In the genomic region with DNA sequence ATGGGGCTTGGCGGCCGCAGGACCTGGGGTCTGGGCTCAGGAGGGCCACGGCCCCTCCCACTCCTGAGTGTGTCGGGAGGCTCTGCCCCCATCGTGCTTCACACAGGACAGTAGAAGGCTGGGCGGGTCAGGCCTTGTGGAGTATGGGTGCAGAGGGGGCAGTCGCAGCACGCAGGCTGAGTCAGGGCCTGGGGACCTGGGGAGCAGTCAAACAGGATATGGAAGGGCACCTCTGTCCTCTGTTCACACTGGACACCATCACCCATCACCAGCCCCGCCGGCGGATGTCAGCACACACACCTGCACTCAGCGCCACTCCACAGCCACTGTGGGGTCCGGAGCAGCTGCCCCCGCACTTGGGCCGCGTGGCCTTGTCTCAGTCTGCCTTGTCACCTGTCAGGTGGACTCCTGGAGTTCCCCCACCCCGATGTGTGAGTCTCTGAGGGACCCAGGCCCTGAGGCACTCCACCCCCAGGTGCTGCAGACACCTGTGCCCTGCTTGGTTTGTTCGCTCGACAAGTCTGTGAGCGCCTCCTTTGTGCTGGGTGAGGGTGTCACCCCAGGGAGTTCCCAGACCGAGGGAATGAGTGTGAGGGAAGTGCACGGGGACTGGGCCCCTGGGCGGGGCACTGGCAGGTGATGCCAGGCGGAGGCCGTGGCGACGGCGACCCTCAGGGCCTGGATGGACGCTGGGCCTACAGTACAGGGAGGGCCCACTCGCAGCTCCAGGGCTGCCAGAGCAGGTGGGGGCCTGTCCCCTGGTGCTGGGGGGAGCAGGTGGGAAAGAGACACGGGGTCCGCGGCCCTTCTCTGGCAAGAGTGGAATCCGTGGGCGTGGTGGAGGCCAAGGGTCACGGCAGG, we compare ENCODE assay signal across 19 cellular contexts.
"Had no signal": no experiment of that assay in that cellular context is flagged by ENCODE, and none has a peak within 500 bp of the region (broad histone marks: within the 10 kb centered on the region; RNA-seq: fewer than 3 reads in every experiment).

No MANE protein-coding gene starts in this region.

- H3K27ac ChIP-seq: gastroesophageal sphincter had no signal

- H3K27ac Mint-ChIP-seq: activated CD8-positive, alpha-beta T cell treated with anti-CD3 and anti-CD28 coated beads for 36 hours; endodermal cell; mesothelial cell of epicardium; type B pancreatic cell had no signal

- H3K9me3 ChIP-seq: gastroesophageal sphincter had no signal

- H3K4me3 ChIP-seq: gastroesophageal sphincter, lung, smooth muscle cell had no signal

- H3K27me3 Mint-ChIP-seq: activated CD8-positive, alpha-beta T cell treated with anti-CD3 and anti-CD28 coated beads for 36 hours; naive B cell; type B pancreatic cell had no signal

- DNase-seq: activated CD8-positive, alpha-beta T cell treated with anti-CD3 and anti-CD28 coated beads for 36 hours; activated effector memory CD4-positive, alpha-beta T cell treated with Interleukin-2 at 50 U/mL for 16 hours; activated naive CD4-positive, alpha-beta T cell treated with anti-CD3 and anti-CD28 coated beads, Interleukin-2, amount 50 U/mL, for 16 hours; activated T-cell treated with anti-CD3 and anti-CD28 coated beads, Interleukin-2, amount 50 U/mL, for 4 hours; endodermal cell; erythroblast; naive B cell; nucleus accumbens; posterior cingulate gyrus; right cardiac atrium; stimulated activated CD4-positive, alpha-beta T cell treated with anti-CD3 and anti-CD28 coated beads, Interleukin-4, amount 100 ng/mL, for 4 hours; stimulated activated CD8-positive, alpha-beta memory T cell treated with anti-CD3 and anti-CD28 coated beads, Interleukin-4, amount 100 ng/mL, for 48 hours; stimulated activated naive CD4-positive, alpha-beta T cell treated with Interleukin-2 at 50 U/mL for 16 hours; T1000 had no signal

- H3K9me3 Mint-ChIP-seq: activated CD8-positive, alpha-beta T cell treated with anti-CD3 and anti-CD28 coated beads for 36 hours; activated T-cell treated with anti-CD3 and anti-CD28 coated beads, Interleukin-2, amount 50 U/mL, for 4 hours; endodermal cell; mesothelial cell of epicardium; naive B cell; type B pancreatic cell had no signal

- H3K4me3 Mint-ChIP-seq: activated CD8-positive, alpha-beta T cell treated with anti-CD3 and anti-CD28 coated beads for 36 hours; activated T-cell treated with anti-CD3 and anti-CD28 coated beads, Interleukin-2, amount 50 U/mL, for 4 hours; endodermal cell; mesothelial cell of epicardium; type B pancreatic cell had no signal

- H3K4me1 ChIP-seq: gastroesophageal sphincter had no signal

- ATAC-seq: activated CD8-positive, alpha-beta T cell treated with anti-CD3 and anti-CD28 coated beads for 36 hours; activated T-cell treated with anti-CD3 and anti-CD28 coated beads, Interleukin-2, amount 50 U/mL, for 4 hours; gastroesophageal sphincter; right cardiac atrium had no signal

- H3K36me3 Mint-ChIP-seq: naive B cell, type B pancreatic cell had no signal

- H3K36me3 ChIP-seq: gastroesophageal sphincter had no signal
